8 cellular contexts compared by ENCODE assay signal in genomic region chr11:10413268-10413667, GRCh38. TPM values are rescaled to one million over a fixed set of nuclear protein-coding genes. Genes with fewer than 3 reads are reported as not detected.
DNase-seq lines count a peak whose midpoint lies in the region; ATAC-seq and TF ChIP-seq lines count a peak whose summit lies in the region.

No MANE protein-coding gene starts in this region.

- peaks cover 0 to 8% of the 10 kb centered on the region in 2 donors for H3K4me1 ChIP-seq in thyroid gland

- peaks cover 26 to 35% of the 10 kb centered on the region in 2 donors for H3K4me1 Mint-ChIP-seq in stimulated activated naive B cell treated with anti-CD40 and anti-IgM and Interleukin-4, amounts not matched to agents 10 μg/mL and 1 μg/mL and 100 μg/mL, for 72 hours

- TF ChIP-seq CTCF in GM13977 (IDR thresholded peaks at IDR 0.05; ENCODE audit: extremely low read depth, insufficient read depth, missing control alignments) (peak; percentile 73), thyroid gland (IDR thresholded peaks at IDR 0.05) (no peak)

- H3K27me3 Mint-ChIP-seq in stimulated activated naive B cell treated with anti-CD40 and anti-IgM and Interleukin-4, amounts not matched to agents 10 μg/mL and 1 μg/mL and 100 μg/mL, for 72 hours = no peaks in the 10 kb centered on the region

- in situ Hi-C loops in GM13977 (cut with MboI; ENCODE audit: low pct_unique_long_range_greater_than_20kb, low sequenced_read_pairs, unreplicated experiment) = no loop called here

- no peaks in the 10 kb centered on the region for H3K36me3 ChIP-seq in thyroid gland

- WGBS in thyroid gland, 2 donors = 63 to 82% methylated on average over 6 of the region's 6 CpGs

- TF ChIP-seq POLR2A in thyroid gland (IDR thresholded peaks at IDR 0.05) = no peak

- no peaks in the 10 kb centered on the region for H3K9me3 ChIP-seq in thyroid gland

- intact Hi-C loops in thyroid gland (cut with DNase I) = no loop called here

- H3K36me3 Mint-ChIP-seq in stimulated activated naive B cell treated with anti-CD40 and anti-IgM and Interleukin-4, amounts not matched to agents 10 μg/mL and 1 μg/mL and 100 μg/mL, for 72 hours = no peaks in the 10 kb centered on the region

- DNase-seq in A172 (ENCODE audit: low spot score) (peak; percentile 38), GM13977 (ENCODE audit: low spot score) (no peak), MV-4-11 (lab: John Stamatoyannopoulos, UW) (peak; percentile 71), globus pallidus (ENCODE audit: low spot score) (peak; percentile 84), thyroid gland (no peak)
- DNase-seq in activated CD4-positive, alpha-beta T cell treated with anti-CD3 and anti-CD28 coated beads, Interleukin-2, amount 50 U/mL, for 48 hours = peak; percentile 29 to 46
- DNase-seq in stimulated activated naive B cell treated with anti-CD40 and anti-IgM and Interleukin-4, amounts not matched to agents 10 μg/mL and 1 μg/mL and 100 μg/mL, for 72 hours = peak; percentile 62

- ATAC-seq in stimulated activated naive B cell treated with anti-CD40 and anti-IgM and Interleukin-4, amounts not matched to agents 10 μg/mL and 1 μg/mL and 100 μg/mL, for 72 hours (replicated peaks) = peak; percentile 94 to 97
- ATAC-seq in HG03439 (IDR thresholded peaks at IDR 0.05; ENCODE audit: unreplicated experiment) = no peak

- H3K9me3 Mint-ChIP-seq in stimulated activated naive B cell treated with anti-CD40 and anti-IgM and Interleukin-4, amounts not matched to agents 10 μg/mL and 1 μg/mL and 100 μg/mL, for 72 hours = no peaks in the 10 kb centered on the region

- H3K4me3 ChIP-seq in thyroid gland (replicated peaks in 1 of 3) = no peak overlapping the region

- no peak overlapping the region for H3K4me3 Mint-ChIP-seq in stimulated activated naive B cell treated with anti-CD40 and anti-IgM and Interleukin-4, amounts not matched to agents 10 μg/mL and 1 μg/mL and 100 μg/mL, for 72 hours

- H3K27me3 ChIP-seq in thyroid gland = no peaks in the 10 kb centered on the region

- peak overlapping the region; percentile 68 for H3K27ac Mint-ChIP-seq in stimulated activated naive B cell treated with anti-CD40 and anti-IgM and Interleukin-4, amounts not matched to agents 10 μg/mL and 1 μg/mL and 100 μg/mL, for 72 hours

- no peak overlapping the region for H3K27ac ChIP-seq in thyroid gland

RNA-seq across cellular contexts. Expression of gene AMPD3, which starts 41.8 kb away (rescaled TPM):
- 1.6 and 3.9 TPM in 2 replicates for total RNA-seq in A172 (2014; rRNA removed; shearing (Covaris generic))
- 10 to 100 TPM in 2 of 4 donors, 1 to 10 TPM in 2; 3.8 to 13.0 (median 7.6) TPM for total RNA-seq in thyroid gland

Comparison
In these comparisons a context has a peak if more than half of its experiments do, and no peak if none do; other contexts are left out.
1. DNase-seq: peak in A172 (single experiment), MV-4-11 (single experiment), activated CD4-positive, alpha-beta T cell treated with anti-CD3 and anti-CD28 coated beads, Interleukin-2, amount 50 U/mL, for 48 hours (2 of 2), globus pallidus (single experiment) and stimulated activated naive B cell treated with anti-CD40 and anti-IgM and Interleukin-4, amounts not matched to agents 10 μg/mL and 1 μg/mL and 100 μg/mL, for 72 hours (single experiment); none in GM13977 (single experiment) and thyroid gland (0 of 2).